8 cellular contexts compared by ENCODE assay signal in genomic region chr19:56594446-56594782, GRCh38. TPM values are rescaled to one million over a fixed set of nuclear protein-coding genes. Genes with fewer than 3 reads are reported as not detected.
DNase-seq lines count a peak whose midpoint lies in the region; TF ChIP-seq lines count a peak whose summit lies in the region.

No MANE protein-coding gene starts in this region.

- DNase-seq in NCI-H748 (lab: John Stamatoyannopoulos, UW; ENCODE audit: unreplicated experiment): peak; percentile 37
- DNase-seq in NCI-H748 treated with DMSO at 0.1 percent for 48 hours (lab: John Stamatoyannopoulos, UW): no peak
- DNase-seq in glutamatergic neuron: no peak
- no peak for DNase-seq in smooth muscle cell (lab: John Stamatoyannopoulos, UW; ENCODE audit: unreplicated experiment)
- no peak for DNase-seq in SKM-1 (lab: John Stamatoyannopoulos, UW; ENCODE audit: unreplicated experiment)
- DNase-seq in anterior cingulate cortex (lab: John Stamatoyannopoulos, UW): no peak
- no peak for DNase-seq in brain microvascular endothelial cell

- H3K4me3 Mint-ChIP-seq in glutamatergic neuron (ENCODE audit: unreplicated experiment): peak overlapping the region; percentile 55

- H3F3A ChIP-seq in smooth muscle cell (ENCODE audit: low read depth): no peaks in the 10 kb centered on the region

- peak overlapping the region; percentile 91 for H3K4me2 ChIP-seq in smooth muscle cell

- whole genome bisulfite sequencing in smooth muscle cell (ENCODE audit: low lambda C conversion rate): 80% methylated on average over 4 of the region's 4 CpGs

- H3K27ac ChIP-seq in smooth muscle cell (ENCODE audit: low read depth) (no peak overlapping the region), brain microvascular endothelial cell (no peak overlapping the region)

- no peaks in the 10 kb centered on the region for H4K20me1 ChIP-seq in smooth muscle cell (ENCODE audit: low read depth)

- H3K4me3 ChIP-seq in WI38 (ENCODE audit: low read depth, low read length) (peak overlapping the region; percentile 81), smooth muscle cell (peak overlapping the region; percentile 99), brain microvascular endothelial cell (ENCODE audit: low read depth, low read length) (no peak overlapping the region)

- peaks cover 8% of the 10 kb centered on the region for H3K27me3 Mint-ChIP-seq in glutamatergic neuron (ENCODE audit: unreplicated experiment)

- peak overlapping the region; percentile 34 for H3K27ac Mint-ChIP-seq in glutamatergic neuron (ENCODE audit: unreplicated experiment)

- no peaks in the 10 kb centered on the region for H3K4me1 ChIP-seq in smooth muscle cell (ENCODE audit: low read depth)

- TF ChIP-seq CTCF in WI38 (IDR thresholded peaks at IDR 0.05; ENCODE audit: low read depth, low read length): no peak
- no peak for TF ChIP-seq CTCF in glutamatergic neuron (IDR thresholded peaks at IDR 0.05; ENCODE audit: partially characterized antibody, unreplicated experiment)
- no peak for TF ChIP-seq CTCF in smooth muscle cell (IDR thresholded peaks at IDR 0.05; ENCODE audit: borderline replicate concordance, insufficient read depth, poor library complexity, severe bottlenecking)
- no peak for TF ChIP-seq CTCF in brain microvascular endothelial cell (IDR thresholded peaks at IDR 0.05; ENCODE audit: low read depth, low read length, missing control alignments)

- in situ Hi-C loops in brain microvascular endothelial cell (cut with HindIII; ENCODE audit: low pct_ligation_motif_present, low sequenced_read_pairs): no loop called here

- H3K9ac ChIP-seq in smooth muscle cell (ENCODE audit: low read depth): no peak overlapping the region

- H3K9me3 ChIP-seq in smooth muscle cell (replicated peaks; ENCODE audit: low read depth): no peaks in the 10 kb centered on the region

- H3K36me3 ChIP-seq in smooth muscle cell (ENCODE audit: low read depth) (no peaks in the 10 kb centered on the region), brain microvascular endothelial cell (replicated peaks) (no peaks in the 10 kb centered on the region)

- peaks cover 23% of the 10 kb centered on the region for H3K36me3 Mint-ChIP-seq in glutamatergic neuron (ENCODE audit: unreplicated experiment)

- peaks cover 44% of the 10 kb centered on the region for H3K79me2 ChIP-seq in smooth muscle cell (ENCODE audit: low read depth)

- H3K9me3 Mint-ChIP-seq in glutamatergic neuron (ENCODE audit: unreplicated experiment): peaks cover 9% of the 10 kb centered on the region

- H3K27me3 ChIP-seq in smooth muscle cell (ENCODE audit: low read depth) (no peaks in the 10 kb centered on the region), brain microvascular endothelial cell (replicated peaks) (no peaks in the 10 kb centered on the region)

- peak overlapping the region; percentile 95 for H2AFZ ChIP-seq in smooth muscle cell (ENCODE audit: low read depth)

- peaks cover 8% of the 10 kb centered on the region for H3K4me1 Mint-ChIP-seq in glutamatergic neuron (ENCODE audit: low read depth, unreplicated experiment)

RNA-seq across cellular contexts. Expression of gene ZNF71, which starts 0.7 kb away (rescaled TPM):
- total RNA-seq in glutamatergic neuron (ENCODE audit: unreplicated experiment): 48.2 TPM
- 5.9 and 10.1 TPM in 2 replicates for total RNA-seq in smooth muscle cell
- 11.2 and 11.6 TPM in 2 replicates for polyA plus RNA-seq in smooth muscle cell

RNA-seq across cellular contexts. Expression of gene ZNF470, which starts 27.1 kb away (rescaled TPM):
- total RNA-seq in glutamatergic neuron (ENCODE audit: unreplicated experiment) (10.1 TPM), smooth muscle cell (2.5 and 2.6 TPM in 2 replicates)
- polyA plus RNA-seq in smooth muscle cell: 1.4 TPM in 2 replicates

RNA-seq across cellular contexts. Expression of gene SMIM17, which starts 48.5 kb away (rescaled TPM):
- total RNA-seq in glutamatergic neuron (ENCODE audit: unreplicated experiment) (2.7 TPM), smooth muscle cell (0.63 and 1.7 TPM in 2 replicates)
- 0.56 and 0.94 TPM in 2 replicates for polyA plus RNA-seq in smooth muscle cell

RNA-seq across cellular contexts. Expression of gene ZFP28, which starts 55.7 kb away (rescaled TPM):
- total RNA-seq in glutamatergic neuron (ENCODE audit: unreplicated experiment) (25.9 TPM), smooth muscle cell (6.9 and 7.9 TPM in 2 replicates)
- polyA plus RNA-seq in smooth muscle cell: 5.2 and 6.2 TPM in 2 replicates
